Comparison of ENCODE assay signal across 20 cellular contexts in the genomic region with DNA sequence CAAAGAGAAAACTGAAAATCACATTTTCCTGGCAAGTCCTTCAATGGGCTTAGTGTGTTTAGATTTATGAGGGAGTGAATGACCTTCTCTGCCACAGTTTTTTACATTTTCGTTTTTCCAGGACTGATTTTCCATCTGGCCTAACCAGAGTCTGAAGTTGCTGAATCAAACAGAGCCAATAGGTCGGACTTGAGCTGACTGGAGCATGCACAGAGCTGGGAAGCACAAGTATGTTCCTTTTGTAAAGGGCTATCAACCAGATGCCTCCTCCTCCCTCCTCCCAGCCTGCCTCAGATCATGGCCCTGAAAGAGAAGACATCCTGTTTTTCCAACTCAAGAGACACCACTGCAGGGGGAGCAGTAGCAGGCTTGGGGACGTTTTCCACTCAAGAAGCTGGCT.
"Had no signal": no experiment of that assay in that cellular context is flagged by ENCODE, and none has a peak within 500 bp of the region (broad histone marks: within the 10 kb centered on the region; RNA-seq: fewer than 3 reads in every experiment).

No MANE protein-coding gene starts in this region.

- ATAC-seq: activated CD4-positive, CD25-positive, alpha-beta regulatory T cell treated with anti-CD3 and anti-CD28 coated beads, Interleukin-2, amount 50 U/mL, for 24 hours; activated CD8-positive, alpha-beta memory T cell treated with anti-CD3 and anti-CD28 coated beads, Interleukin-2, amount 10 ng/mL, durations not matched to agents 7 days and 5 days; activated CD8-positive, alpha-beta T cell treated with anti-CD3 and anti-CD28 coated beads for 36 hours; activated naive CD8-positive, alpha-beta T cell treated with anti-CD3 and anti-CD28 coated beads, Interleukin-2, amount 50 U/mL, for 24 hours; natural killer cell treated with Interleukin-12 subunit alpha and Interleukin-12 subunit beta and Interleukin-15 and Interleukin-18, amount 100 ng/mL, for 72 hours; stimulated activated naive CD8-positive, alpha-beta T cell treated with anti-CD3 and anti-CD28 coated beads, Interleukin-15, Interleukin-2, amounts not matched to agents 100 U/mL and 50 U/mL, for 24 hours had no signal

- H3K4me1 ChIP-seq: colonic mucosa, thyroid gland had no signal

- H3K9me3 ChIP-seq: colonic mucosa, esophagus muscularis mucosa, left ventricle myocardium inferior, SK-N-SH, thyroid gland had no signal

- H3K36me3 Mint-ChIP-seq: natural killer cell treated with Interleukin-12 subunit alpha and Interleukin-12 subunit beta and Interleukin-15 and Interleukin-18, amount 100 ng/mL, for 72 hours had no signal

- H3K4me3 ChIP-seq: colonic mucosa, dorsolateral prefrontal cortex, esophagus muscularis mucosa, left ventricle myocardium inferior, thyroid gland had no signal

- H3K4me2 ChIP-seq: SK-N-SH had no signal

- H3K27ac ChIP-seq: colonic mucosa, dorsolateral prefrontal cortex, left ventricle myocardium inferior, thyroid gland had no signal

- H3K36me3 ChIP-seq: colonic mucosa, esophagus muscularis mucosa, left ventricle myocardium inferior, thyroid gland had no signal

- H3K4me1 Mint-ChIP-seq: activated naive CD8-positive, alpha-beta T cell treated with anti-CD3 and anti-CD28 coated beads, Interleukin-2, amount 50 U/mL, for 24 hours had no signal

- H3K27ac Mint-ChIP-seq: activated CD4-positive, alpha-beta T cell treated with anti-CD3 and anti-CD28 coated beads, Interleukin-2, amount 10 ng/mL, durations not matched to agents 7 days and 5 days; activated CD8-positive, alpha-beta memory T cell treated with anti-CD3 and anti-CD28 coated beads, Interleukin-2, amount 10 ng/mL, durations not matched to agents 7 days and 5 days; activated CD8-positive, alpha-beta T cell treated with anti-CD3 and anti-CD28 coated beads for 36 hours; activated naive CD8-positive, alpha-beta T cell treated with anti-CD3 and anti-CD28 coated beads, Interleukin-2, amount 50 U/mL, for 24 hours; activated T-helper 1 cell treated with anti-CD3 and anti-CD28 coated beads, Interleukin-12 subunit alpha, Interleukin-12 subunit beta, Interleukin-2, Interleukin-4 antibody, amounts not matched to agents 30 ng/mL and 10 ng/mL and 1 ng/mL, durations not matched to agents 14 hours and 24 hours and 36 hours; natural killer cell treated with Interleukin-12 subunit alpha and Interleukin-12 subunit beta and Interleukin-15 and Interleukin-18, amount 100 ng/mL, for 72 hours had no signal

- H3K4me3 Mint-ChIP-seq: activated CD4-positive, alpha-beta T cell treated with anti-CD3 and anti-CD28 coated beads, Interleukin-2, amount 10 ng/mL, durations not matched to agents 7 days and 5 days; activated CD8-positive, alpha-beta memory T cell treated with anti-CD3 and anti-CD28 coated beads, Interleukin-2, amount 10 ng/mL, durations not matched to agents 7 days and 5 days; activated CD8-positive, alpha-beta T cell treated with anti-CD3 and anti-CD28 coated beads for 36 hours; activated naive CD8-positive, alpha-beta T cell treated with anti-CD3 and anti-CD28 coated beads, Interleukin-2, amount 50 U/mL, for 24 hours; activated T-helper 1 cell treated with anti-CD3 and anti-CD28 coated beads, Interleukin-12 subunit alpha, Interleukin-12 subunit beta, Interleukin-2, Interleukin-4 antibody, amounts not matched to agents 30 ng/mL and 10 ng/mL and 1 ng/mL, durations not matched to agents 14 hours and 24 hours and 36 hours; natural killer cell treated with Interleukin-12 subunit alpha and Interleukin-12 subunit beta and Interleukin-15 and Interleukin-18, amount 100 ng/mL, for 72 hours had no signal

- H3K27me3 ChIP-seq: colonic mucosa, dorsolateral prefrontal cortex, esophagus muscularis mucosa, thyroid gland had no signal

- H3K9me3 Mint-ChIP-seq: activated CD4-positive, alpha-beta T cell treated with anti-CD3 and anti-CD28 coated beads, Interleukin-2, amount 10 ng/mL, durations not matched to agents 7 days and 5 days; activated CD8-positive, alpha-beta T cell treated with anti-CD3 and anti-CD28 coated beads for 36 hours; activated naive CD8-positive, alpha-beta T cell treated with anti-CD3 and anti-CD28 coated beads, Interleukin-2, amount 50 U/mL, for 24 hours; activated T-helper 1 cell treated with anti-CD3 and anti-CD28 coated beads, Interleukin-12 subunit alpha, Interleukin-12 subunit beta, Interleukin-2, Interleukin-4 antibody, amounts not matched to agents 30 ng/mL and 10 ng/mL and 1 ng/mL, durations not matched to agents 14 hours and 24 hours and 36 hours; natural killer cell treated with Interleukin-12 subunit alpha and Interleukin-12 subunit beta and Interleukin-15 and Interleukin-18, amount 100 ng/mL, for 72 hours had no signal

- H3K9ac ChIP-seq: SK-N-SH had no signal

- DNase-seq: activated CD4-positive, alpha-beta T cell treated with anti-CD3 and anti-CD28 coated beads, Interleukin-2, amount 10 ng/mL, durations not matched to agents 7 days and 5 days; activated CD8-positive, alpha-beta memory T cell treated with anti-CD3 and anti-CD28 coated beads, Interleukin-2, amount 10 ng/mL, durations not matched to agents 7 days and 5 days; activated CD8-positive, alpha-beta T cell treated with anti-CD3 and anti-CD28 coated beads for 36 hours; activated gamma-delta T cell; activated naive CD4-positive, alpha-beta T cell treated with anti-CD3 and anti-CD28 coated beads, Interleukin-2, amount 50 U/mL, for 16 hours; activated naive CD8-positive, alpha-beta T cell treated with anti-CD3 and anti-CD28 coated beads, Interleukin-2, amount 50 U/mL, for 24 hours; colonic mucosa; dorsolateral prefrontal cortex; left ventricle myocardium inferior; mammary epithelial cell; occipital lobe; posterior cingulate gyrus; SK-N-SH; stimulated activated CD4-positive, alpha-beta T cell treated with anti-CD3 and anti-CD28 coated beads, Interleukin-4, amount 100 ng/mL, for 1 hour; stimulated activated naive CD8-positive, alpha-beta T cell treated with anti-CD3 and anti-CD28 coated beads, Interleukin-15, Interleukin-2, amounts not matched to agents 100 U/mL and 50 U/mL, for 24 hours; thyroid gland had no signal
